In genomic region chr2:197242719-197243118, GRCh38 we compare ENCODE assay signal across 13 cellular contexts.
DNase-seq lines count a peak whose midpoint lies in the region; ATAC-seq and TF ChIP-seq lines count a peak whose summit lies in the region.
"Had no signal": no experiment of that assay in that cellular context is flagged by ENCODE, and none has a peak within 500 bp of the region (broad histone marks: within the 10 kb centered on the region; RNA-seq: fewer than 3 reads in every experiment).

No MANE protein-coding gene starts in this region.

- H3K4me3 ChIP-seq in skeletal muscle tissue (ENCODE audit: low read length in 3 of 3) (no peak overlapping the region), thyroid gland (replicated peaks in 1 of 3) (no peak overlapping the region)
- H3K4me3 ChIP-seq: lower lobe of right lung had no signal

- WGBS in thyroid gland, 2 donors, result 89 to 96% methylated on average over 2 of the region's 2 CpGs

- H3K9me3 Mint-ChIP-seq in activated CD4-positive, alpha-beta T cell treated with anti-CD3 and anti-CD28 coated beads, Interleukin-2, amount 10 ng/mL, durations not matched to agents 7 days and 5 days, result peaks cover 10% of the 10 kb centered on the region
- no peaks in the 10 kb centered on the region for H3K9me3 Mint-ChIP-seq in IgD-negative memory B cell
- H3K9me3 Mint-ChIP-seq in activated naive CD8-positive, alpha-beta T cell treated with anti-CD3 and anti-CD28 coated beads, Interleukin-2, amount 10 ng/mL, durations not matched to agents 7 days and 5 days, result no peaks in the 10 kb centered on the region

- H3K9ac ChIP-seq in skeletal muscle tissue (ENCODE audit: low read depth in 1 of 3, low read length in 3 of 3), result no peak overlapping the region

- H3K27me3 Mint-ChIP-seq in activated CD4-positive, alpha-beta T cell treated with anti-CD3 and anti-CD28 coated beads, Interleukin-2, amount 10 ng/mL, durations not matched to agents 7 days and 5 days, result no peaks in the 10 kb centered on the region
- no peaks in the 10 kb centered on the region for H3K27me3 Mint-ChIP-seq in IgD-negative memory B cell
- H3K27me3 Mint-ChIP-seq in activated naive CD8-positive, alpha-beta T cell treated with anti-CD3 and anti-CD28 coated beads, Interleukin-2, amount 10 ng/mL, durations not matched to agents 7 days and 5 days, result no peaks in the 10 kb centered on the region

- H3K27me3 ChIP-seq in skeletal muscle tissue (ENCODE audit: control insufficient read depth in 3 of 3, insufficient read depth in 3 of 3, low read length in 3 of 3), result no peaks in the 10 kb centered on the region
- H3K27me3 ChIP-seq in thyroid gland, result no peaks in the 10 kb centered on the region

- no peaks in the 10 kb centered on the region for H3K9me3 ChIP-seq in skeletal muscle tissue (ENCODE audit: control insufficient read depth in 3 of 3, low read length in 3 of 3)
- H3K9me3 ChIP-seq in thyroid gland, result no peaks in the 10 kb centered on the region
- H3K9me3 ChIP-seq: lower lobe of right lung had no signal

- peaks cover 49% of the 10 kb centered on the region for H3K36me3 Mint-ChIP-seq in activated CD4-positive, alpha-beta T cell treated with anti-CD3 and anti-CD28 coated beads, Interleukin-2, amount 10 ng/mL, durations not matched to agents 7 days and 5 days (ENCODE audit: low read depth)
- peaks cover 16% of the 10 kb centered on the region for H3K36me3 Mint-ChIP-seq in IgD-negative memory B cell
- H3K36me3 Mint-ChIP-seq in activated naive CD8-positive, alpha-beta T cell treated with anti-CD3 and anti-CD28 coated beads, Interleukin-2, amount 10 ng/mL, durations not matched to agents 7 days and 5 days, result peaks cover 26% of the 10 kb centered on the region

- no peak for ATAC-seq in activated naive CD8-positive, alpha-beta T cell treated with anti-CD3 and anti-CD28 coated beads, Interleukin-2, amount 10 ng/mL, durations not matched to agents 7 days and 5 days (ENCODE audit: low read depth)
- no peak for ATAC-seq in HG02610 (IDR thresholded peaks at IDR 0.05; ENCODE audit: unreplicated experiment)
- ATAC-seq: lower lobe of right lung, Panc1, SK-N-SH treated with all-trans-retinoic acid at 6 μM for 48 hours had no signal

- H3K4me1 ChIP-seq in skeletal muscle tissue (ENCODE audit: control insufficient read depth in 3 of 3, insufficient read depth in 3 of 3, low read length in 3 of 3) (peaks cover 0 to 20% (median 3%) of the 10 kb centered on the region in 3 donors), thyroid gland (no peaks in the 10 kb centered on the region)

- intact Hi-C loops in thyroid gland (cut with DNase I), result no loop called here

- H3K27ac Mint-ChIP-seq in activated CD4-positive, alpha-beta T cell treated with anti-CD3 and anti-CD28 coated beads, Interleukin-2, amount 10 ng/mL, durations not matched to agents 7 days and 5 days, result peak overlapping the region; percentile 28
- H3K27ac Mint-ChIP-seq in IgD-negative memory B cell, result peak overlapping the region; percentile 11 to 91 (median 86)
- peak overlapping the region; percentile 65 for H3K27ac Mint-ChIP-seq in activated naive CD8-positive, alpha-beta T cell treated with anti-CD3 and anti-CD28 coated beads, Interleukin-2, amount 10 ng/mL, durations not matched to agents 7 days and 5 days

- no peak overlapping the region for H3K4me3 Mint-ChIP-seq in activated CD4-positive, alpha-beta T cell treated with anti-CD3 and anti-CD28 coated beads, Interleukin-2, amount 10 ng/mL, durations not matched to agents 7 days and 5 days
- peak overlapping the region in 2 of 4 donors; percentile 74 to 76 for H3K4me3 Mint-ChIP-seq in IgD-negative memory B cell
- H3K4me3 Mint-ChIP-seq in activated naive CD8-positive, alpha-beta T cell treated with anti-CD3 and anti-CD28 coated beads, Interleukin-2, amount 10 ng/mL, durations not matched to agents 7 days and 5 days, result no peak overlapping the region

- TF ChIP-seq POLR2A in thyroid gland (IDR thresholded peaks at IDR 0.05) (no peak), erythroblast (IDR thresholded peaks at IDR 0.05; ENCODE audit: low read length) (no peak)

- DNase-seq in activated CD4-positive, alpha-beta T cell treated with anti-CD3 and anti-CD28 coated beads, Interleukin-2, amount 10 ng/mL, durations not matched to agents 7 days and 5 days, result no peak
- no peak for DNase-seq in activated CD4-positive, alpha-beta T cell treated with anti-CD3 and anti-CD28 coated beads for 48 hours
- no peak for DNase-seq in activated naive CD8-positive, alpha-beta T cell treated with anti-CD3 and anti-CD28 coated beads, Interleukin-2, amount 10 ng/mL, durations not matched to agents 7 days and 5 days
- no peak for DNase-seq in thyroid gland
- DNase-seq in erythroblast (lab: John Stamatoyannopoulos, UW), result no peak
- DNase-seq: COR-L47, lower lobe of right lung, NCI-H1417 had no signal

- no peak for TF ChIP-seq CTCF in thyroid gland (IDR thresholded peaks at IDR 0.05)

- no peaks in the 10 kb centered on the region for H3K36me3 ChIP-seq in skeletal muscle tissue (ENCODE audit: control insufficient read depth in 3 of 3, insufficient read depth in 3 of 3, low read length in 3 of 3)
- no peaks in the 10 kb centered on the region for H3K36me3 ChIP-seq in thyroid gland
- H3K36me3 ChIP-seq: lower lobe of right lung had no signal

- H3K27ac ChIP-seq in skeletal muscle tissue (ENCODE audit: low read depth, low read length) (peak overlapping the region; percentile 17), thyroid gland (no peak overlapping the region)
- H3K27ac ChIP-seq: lower lobe of right lung had no signal

- POLR2A ChIA-PET in activated CD4-positive, alpha-beta T cell treated with anti-CD3 and anti-CD28 coated beads, Interleukin-2, amount 10 ng/mL, durations not matched to agents 7 days and 5 days (lab: Charles Lee), result no interaction called here
- POLR2A ChIA-PET in activated naive CD8-positive, alpha-beta T cell treated with anti-CD3 and anti-CD28 coated beads, Interleukin-2, amount 10 ng/mL, durations not matched to agents 7 days and 5 days (lab: Charles Lee), result interaction anchor here (0.7 to 1.0 kb wide), 3 partner anchors 14 to 37 kb away, joined by 3 read pairs; no protein-coding TSS in a partner anchor

- peaks cover 78% of the 10 kb centered on the region for H3K4me1 Mint-ChIP-seq in activated CD4-positive, alpha-beta T cell treated with anti-CD3 and anti-CD28 coated beads, Interleukin-2, amount 10 ng/mL, durations not matched to agents 7 days and 5 days
- peaks cover 62 to 67% (median 66%) of the 10 kb centered on the region in 3 donors for H3K4me1 Mint-ChIP-seq in IgD-negative memory B cell
- peaks cover 71% of the 10 kb centered on the region for H3K4me1 Mint-ChIP-seq in activated naive CD8-positive, alpha-beta T cell treated with anti-CD3 and anti-CD28 coated beads, Interleukin-2, amount 10 ng/mL, durations not matched to agents 7 days and 5 days

- CTCF ChIA-PET in activated CD4-positive, alpha-beta T cell treated with anti-CD3 and anti-CD28 coated beads, Interleukin-2, amount 10 ng/mL, durations not matched to agents 7 days and 5 days (lab: Charles Lee), result no interaction called here

Comparison
In these comparisons a context has a peak if more than half of its experiments do, and no peak if none do; other contexts are left out.
1. H3K27ac Mint-ChIP-seq: peak in every context shown above with its lines; median percentile 86 in IgD-negative memory B cell; 65 in activated naive CD8-positive, alpha-beta T cell treated with anti-CD3 and anti-CD28 coated beads, Interleukin-2, amount 10 ng/mL, durations not matched to agents 7 days and 5 days; 28 in activated CD4-positive, alpha-beta T cell treated with anti-CD3 and anti-CD28 coated beads, Interleukin-2, amount 10 ng/mL, durations not matched to agents 7 days and 5 days.